Comparison of ENCODE assay signal across 9 cellular contexts in genomic region chr2:17148298-17149228, GRCh38.
DNase-seq lines count a peak whose midpoint lies in the region; ATAC-seq and TF ChIP-seq lines count a peak whose summit lies in the region.
"Had no signal": no experiment of that assay in that cellular context is flagged by ENCODE, and none has a peak within 500 bp of the region (broad histone marks: within the 10 kb centered on the region; RNA-seq: fewer than 3 reads in every experiment).

No MANE protein-coding gene starts in this region.

- H3K4me3 Mint-ChIP-seq in activated naive CD4-positive, alpha-beta T cell treated with anti-CD3 and anti-CD28 coated beads for 36 hours, result no peak overlapping the region

- CTCF ChIA-PET in activated naive CD4-positive, alpha-beta T cell treated with anti-CD3 and anti-CD28 coated beads for 36 hours (lab: Charles Lee), result interaction anchor here (0.6 kb wide), 1 partner anchor 33 kb away, joined by 3 read pairs; no protein-coding TSS in a partner anchor

- H3K79me2 ChIP-seq in DND-41 (ENCODE audit: insufficient read depth, low read length), result no peaks in the 10 kb centered on the region

- no peak overlapping the region for H3K27ac ChIP-seq in DND-41 (ENCODE audit: low read length)
- H3K27ac ChIP-seq: skin epidermis had no signal

- no peaks in the 10 kb centered on the region for H3K36me3 ChIP-seq in DND-41 (ENCODE audit: insufficient read depth, low read length)

- H4K20me1 ChIP-seq in DND-41 (ENCODE audit: insufficient read depth, low read length), result no peaks in the 10 kb centered on the region

- no peaks in the 10 kb centered on the region for H3K27me3 ChIP-seq in DND-41 (ENCODE audit: insufficient read depth, low read length, poor library complexity)

- H3K27ac Mint-ChIP-seq in activated naive CD4-positive, alpha-beta T cell treated with anti-CD3 and anti-CD28 coated beads for 36 hours, result no peak overlapping the region

- TF ChIP-seq CTCF in DND-41 (IDR thresholded peaks at IDR 0.05; ENCODE audit: borderline replicate concordance, extremely low read depth, low read length, poor library complexity, severe bottlenecking), result peak; percentile 29

- H3K9me3 Mint-ChIP-seq in activated naive CD4-positive, alpha-beta T cell treated with anti-CD3 and anti-CD28 coated beads for 36 hours, result no peaks in the 10 kb centered on the region

- no peaks in the 10 kb centered on the region for H3K4me1 Mint-ChIP-seq in activated naive CD4-positive, alpha-beta T cell treated with anti-CD3 and anti-CD28 coated beads for 36 hours (ENCODE audit: low read depth)

- DNase-seq in DND-41, result no peak
- DNase-seq in UCSD-AML1 (lab: John Stamatoyannopoulos, UW; ENCODE audit: unreplicated experiment), result peak; percentile 51
- no peak for DNase-seq in left lobe of liver (ENCODE audit: low spot score)
- DNase-seq in activated naive CD4-positive, alpha-beta T cell treated with anti-CD3 and anti-CD28 coated beads for 36 hours, result no peak
- DNase-seq in putamen (ENCODE audit: low spot score), result no peak

- no peak overlapping the region for H3K9ac ChIP-seq in DND-41 (ENCODE audit: low read depth, low read length)

- H3K27me3 Mint-ChIP-seq in activated naive CD4-positive, alpha-beta T cell treated with anti-CD3 and anti-CD28 coated beads for 36 hours (ENCODE audit: low read depth), result no peaks in the 10 kb centered on the region

- intact Hi-C loops in activated naive CD4-positive, alpha-beta T cell treated with anti-CD3 and anti-CD28 coated beads for 36 hours (cut with micrococcal nuclease), result loop anchor here (5.0 kb wide), 1 partner anchor 376 kb away; no protein-coding TSS in a partner anchor

- no peak overlapping the region for H3K4me3 ChIP-seq in DND-41 (ENCODE audit: low read depth in 1 of 2, low read length in 2 of 2)
- H3K4me3 ChIP-seq: skin epidermis had no signal

- no peak overlapping the region for H3K4me2 ChIP-seq in DND-41 (ENCODE audit: insufficient read depth, low read length)

- H3K36me3 Mint-ChIP-seq in activated naive CD4-positive, alpha-beta T cell treated with anti-CD3 and anti-CD28 coated beads for 36 hours (ENCODE audit: low read depth), result no peaks in the 10 kb centered on the region

- ATAC-seq in DND-41 (ENCODE audit: insufficient read depth, low read depth) (no peak), HG03432 (IDR thresholded peaks at IDR 0.05; ENCODE audit: unreplicated experiment) (peak; percentile 52), left lobe of liver (peak; percentile 70), GM21381 (IDR thresholded peaks at IDR 0.05; ENCODE audit: unreplicated experiment) (no peak), GM18873 (IDR thresholded peaks at IDR 0.05; ENCODE audit: low FRiP score, unreplicated experiment) (no peak)

- H2AFZ ChIP-seq in DND-41 (ENCODE audit: low read depth, low read length), result no peak overlapping the region

- no peaks in the 10 kb centered on the region for H3K9me3 ChIP-seq in DND-41 (ENCODE audit: insufficient read depth, low read length, severe bottlenecking)

- H3K4me1 ChIP-seq in DND-41 (ENCODE audit: insufficient read depth, low read length), result no peaks in the 10 kb centered on the region

Comparison
In these comparisons a context has a peak if more than half of its experiments do, and no peak if none do; other contexts are left out.
1. ATAC-seq: peak in HG03432 (single experiment) and left lobe of liver (single experiment); none in DND-41 (single experiment), GM21381 (single experiment) and GM18873 (single experiment).